ENCODE assay signal across 8 cellular contexts in genomic region chr11:95791385-95792033, GRCh38. TPM values are rescaled to one million over a fixed set of nuclear protein-coding genes. Genes with fewer than 3 reads are reported as not detected.
DNase-seq lines count a peak whose midpoint lies in the region; ATAC-seq and TF ChIP-seq lines count a peak whose summit lies in the region.

No MANE protein-coding gene starts in this region.

- WGBS in GM23248 (ENCODE audit: low coverage in 1 of 2, low lambda C conversion rate in 2 of 2, missing lambda C conversion rate in 2 of 2), 2 experiments, result 77 to 82% methylated on average over 15 of the region's 15 CpGs

- peaks cover 6% of the 10 kb centered on the region; the same call in 1 of the 2 replicates for H3K36me3 ChIP-seq in GM23248 (ENCODE audit: low read depth)
- H3K36me3 ChIP-seq in RWPE2 (ENCODE audit: low read depth), result peaks cover 30% of the 10 kb centered on the region
- peaks cover 0 to 14% of the 10 kb centered on the region in 2 donors for H3K36me3 ChIP-seq in gastrocnemius medialis

- H3K4me2 ChIP-seq in GM23248 (ENCODE audit: unreplicated experiment), result peak overlapping the region; percentile 93

- H3K9me2 ChIP-seq in GM23248 (ENCODE audit: insufficient read depth), result no peaks in the 10 kb centered on the region

- H3K9ac ChIP-seq in GM23248, result peak overlapping the region; percentile 96

- peaks cover 84% of the 10 kb centered on the region for H3K79me2 ChIP-seq in GM23248 (ENCODE audit: insufficient read depth)

- peaks cover 13% of the 10 kb centered on the region for H3K4me1 ChIP-seq in GM23248 (ENCODE audit: insufficient read depth)
- peaks cover 7% of the 10 kb centered on the region for H3K4me1 ChIP-seq in RWPE2 (ENCODE audit: insufficient read depth, poor library complexity, severe bottlenecking)
- H3K4me1 ChIP-seq in gastrocnemius medialis, result peaks cover 19 to 26% of the 10 kb centered on the region in 2 donors

- H3K4me3 ChIP-seq in GM23248 (peak overlapping the region; percentile 87), RWPE2 (ENCODE audit: severe bottlenecking) (peak overlapping the region; percentile 95), fibroblast of pulmonary artery (replicated peaks; ENCODE audit: low read depth, low read length) (peak overlapping the region; percentile 93), gastrocnemius medialis (peak overlapping the region; percentile 88 to 99 (median 96))

- peaks cover 4% of the 10 kb centered on the region; the same call in 1 of the 2 replicates for H3F3A ChIP-seq in GM23248 (ENCODE audit: insufficient read depth)

- in situ Hi-C loops in GM23248 (cut with MboI), result no loop called here
- in situ Hi-C loops in gastrocnemius medialis (cut with MboI; ENCODE audit: low sequenced_read_pairs in 4 of 4), result loop anchor here in 2 of 4 donors (25.0 kb wide), 1 partner anchor 1304 kb away; the partner anchor contains the start of genes ANKRD49 (in 2 of the 2) and MRE11 (in 2 of the 2)

- no peaks in the 10 kb centered on the region for H4K20me1 ChIP-seq in GM23248 (ENCODE audit: insufficient read depth)

- H3K27me3 ChIP-seq in GM23248 (replicated peaks; ENCODE audit: insufficient read depth) (no peaks in the 10 kb centered on the region), RWPE2 (ENCODE audit: insufficient read depth, poor library complexity, severe bottlenecking) (no peaks in the 10 kb centered on the region), gastrocnemius medialis (no peaks in the 10 kb centered on the region)

- H2AFZ ChIP-seq in GM23248, result peak overlapping the region; percentile 92

- no peak for TF ChIP-seq POLR2A in gastrocnemius medialis (IDR thresholded peaks at IDR 0.05)

- H3K27ac ChIP-seq in GM23248 (peak overlapping the region; percentile 96), RWPE2 (ENCODE audit: poor library complexity, severe bottlenecking) (peak overlapping the region; percentile 74), gastrocnemius medialis (peak overlapping the region; percentile 95 to 98 (median 96))

- ATAC-seq in RWPE2 (ENCODE audit: low read depth) (no peak), gastrocnemius medialis (no peak)

- DNase-seq in GM23248, result no peak
- DNase-seq in RWPE2 (ENCODE audit: low spot score), result no peak
- DNase-seq in fibroblast of pulmonary artery (ENCODE audit: low read depth), result no peak
- no peak for DNase-seq in gastrocnemius medialis
- DNase-seq in globus pallidus (ENCODE audit: low spot score), result no peak
- DNase-seq in AML-193 (lab: John Stamatoyannopoulos, UW), result no peak
- DNase-seq in T1000 (lab: John Stamatoyannopoulos, UW), result no peak
- no peak for DNase-seq in GM10266 (ENCODE audit: extremely low spot score)

- H3K9me3 ChIP-seq in GM23248 (ENCODE audit: low read depth) (no peaks in the 10 kb centered on the region), RWPE2 (ENCODE audit: severe bottlenecking) (no peaks in the 10 kb centered on the region), gastrocnemius medialis (no peaks in the 10 kb centered on the region)

- TF ChIP-seq CTCF in RWPE2 (IDR thresholded peaks at IDR 0.05; ENCODE audit: poor library complexity, severe bottlenecking), result no peak
- TF ChIP-seq CTCF in fibroblast of pulmonary artery (IDR thresholded peaks at IDR 0.05; ENCODE audit: low read length, missing control alignments), result no peak
- no peak for TF ChIP-seq CTCF in gastrocnemius medialis (IDR thresholded peaks at IDR 0.05 in 4 of 5, conservative IDR thresholded peaks at IDR 0.05 in 1 of 5)
- TF ChIP-seq CTCF in GM10266 (IDR thresholded peaks at IDR 0.05; ENCODE audit: control insufficient read depth, insufficient read depth, low read depth, missing control alignments), result no peak

- intact Hi-C loops in gastrocnemius medialis (cut with DNase I; ENCODE audit: low total_unique reads), result loop anchor here (2.0 to 5.0 kb wide), 2 partner anchors 45 to 131 kb away; partner anchors contain the start of gene MTMR2

RNA-seq across cellular contexts. Expression of gene CEP57, which starts 1.2 kb away (rescaled TPM):
- 36.5 and 40.8 TPM in 2 replicates for total RNA-seq in GM23248 (2014; rRNA removed; shearing (Covaris generic))
- 39.7 and 41.1 TPM in 2 replicates for polyA plus RNA-seq in GM23248 (2016; fragmentation: Nextera tagmentation; extraction: Ambion mirVana)
- total RNA-seq in gastrocnemius medialis, result 10 to 100 TPM; 10.2 to 20.5 (median 16.9) TPM

RNA-seq across cellular contexts. Expression of gene FAM76B, which starts 1.9 kb away (rescaled TPM):
- 10.4 and 15.0 TPM in 2 replicates for total RNA-seq in GM23248 (2014; rRNA removed; shearing (Covaris generic))
- 8.0 and 9.3 TPM in 2 replicates for polyA plus RNA-seq in GM23248 (2016; fragmentation: Nextera tagmentation; extraction: Ambion mirVana)
- 10 to 100 TPM in 2 of 4 donors, 1 to 10 TPM in 2; 3.6 to 13.6 (median 8.9) TPM for total RNA-seq in gastrocnemius medialis
